Comparison of ENCODE assay signal across 2 cellular contexts in genomic region chr3:138875754-138876664, GRCh38.
TF ChIP-seq lines count a peak whose summit lies in the region.

No MANE protein-coding gene starts in this region.

TF ChIP-seq in endothelial cell of umbilical vein, 7 proteins besides CTCF, POLR2A, EP300 and RAD21 (continued from another document):
- TF ChIP-seq FOS (IDR thresholded peaks at IDR 0.05; ENCODE audit: borderline replicate concordance, insufficient read depth, low read length) (peak; percentile 62), POLR2AphosphoS5 (IDR thresholded peaks at IDR 0.05; ENCODE audit: insufficient read depth, low read depth, low read length) (peak; percentile 70), JUN (IDR thresholded peaks at IDR 0.05; ENCODE audit: borderline replicate concordance, insufficient read depth, insufficient read length, low read depth) (peak; percentile 87)

TF ChIP-seq in HEK293T, 16 proteins besides CTCF, POLR2A, EP300 and RAD21 (continued from another document):
- TF ChIP-seq, protein P1, sequence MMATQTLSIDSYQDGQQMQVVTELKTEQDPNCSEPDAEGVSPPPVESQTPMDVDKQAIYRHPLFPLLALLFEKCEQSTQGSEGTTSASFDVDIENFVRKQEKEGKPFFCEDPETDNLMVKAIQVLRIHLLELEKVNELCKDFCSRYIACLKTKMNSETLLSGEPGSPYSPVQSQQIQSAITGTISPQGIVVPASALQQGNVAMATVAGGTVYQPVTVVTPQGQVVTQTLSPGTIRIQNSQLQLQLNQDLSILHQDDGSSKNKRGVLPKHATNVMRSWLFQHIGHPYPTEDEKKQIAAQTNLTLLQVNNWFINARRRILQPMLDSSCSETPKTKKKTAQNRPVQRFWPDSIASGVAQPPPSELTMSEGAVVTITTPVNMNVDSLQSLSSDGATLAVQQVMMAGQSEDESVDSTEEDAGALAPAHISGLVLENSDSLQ (IDR thresholded peaks at IDR 0.05): no peak
- no peak for TF ChIP-seq FOXM1 (IDR thresholded peaks at IDR 0.05; ENCODE audit: borderline replicate concordance)
- no peak for TF ChIP-seq NFRKB (IDR thresholded peaks at IDR 0.05)
- no peak for TF ChIP-seq ELF4 (IDR thresholded peaks at IDR 0.05)
- no peak for TF ChIP-seq FOXK2 (IDR thresholded peaks at IDR 0.05)
- no peak for TF ChIP-seq LEF1 (IDR thresholded peaks at IDR 0.05; ENCODE audit: borderline replicate concordance)
